Comparison of ENCODE assay signal across 9 cellular contexts in genomic region chr3:196268270-196269163, GRCh38. TPM values are rescaled to one million over a fixed set of nuclear protein-coding genes. Genes with fewer than 3 reads are reported as not detected.
DNase-seq lines count a peak whose midpoint lies in the region; ATAC-seq, FAIRE-seq and TF ChIP-seq lines count a peak whose summit lies in the region.
"Had no signal": no experiment of that assay in that cellular context is flagged by ENCODE, and none has a peak within 500 bp of the region (broad histone marks: within the 10 kb centered on the region; RNA-seq: fewer than 3 reads in every experiment).

No MANE protein-coding gene starts in this region.

- intact Hi-C loops in activated CD8-positive, alpha-beta T cell treated with anti-CD3 and anti-CD28 coated beads for 36 hours (cut with micrococcal nuclease) = no loop called here
- intact Hi-C loops in endothelial cell of umbilical vein (cut with micrococcal nuclease) = no loop called here

- no peak overlapping the region for H3K9ac ChIP-seq in endothelial cell of umbilical vein (replicated peaks; ENCODE audit: extremely low read depth, insufficient read depth, low read length)

- no peaks in the 10 kb centered on the region for H3K9me1 ChIP-seq in endothelial cell of umbilical vein (replicated peaks; ENCODE audit: control insufficient read depth, extremely low read depth, insufficient read depth, low read length)

- H3K79me2 ChIP-seq in endothelial cell of umbilical vein (ENCODE audit: control insufficient read depth, insufficient read depth, low read length) = peaks cover 15% of the 10 kb centered on the region

- H3K36me3 Mint-ChIP-seq in activated CD8-positive, alpha-beta T cell treated with anti-CD3 and anti-CD28 coated beads, Interleukin-2, amount 10 ng/mL, durations not matched to agents 7 days and 5 days (ENCODE audit: low read depth) = peaks cover 44% of the 10 kb centered on the region
- H3K36me3 Mint-ChIP-seq in activated CD8-positive, alpha-beta T cell treated with anti-CD3 and anti-CD28 coated beads for 36 hours (ENCODE audit: low read depth) = peaks cover 34% of the 10 kb centered on the region
- H3K36me3 Mint-ChIP-seq in osteocyte (ENCODE audit: unreplicated experiment) = peaks cover 29% of the 10 kb centered on the region

- no peak for DNase-seq in activated CD8-positive, alpha-beta T cell treated with anti-CD3 and anti-CD28 coated beads, Interleukin-2, amount 10 ng/mL, durations not matched to agents 7 days and 5 days
- no peak for DNase-seq in activated CD8-positive, alpha-beta T cell treated with anti-CD3 and anti-CD28 coated beads for 36 hours
- DNase-seq in OCI-M1 (lab: John Stamatoyannopoulos, UW) (peak; percentile 64), endothelial cell of umbilical vein (ENCODE audit: low read depth, low spot score) (no peak), osteocyte (ENCODE audit: extremely low spot score, unreplicated experiment) (no peak), hippocampal formation (lab: John Stamatoyannopoulos, UW) (no peak)

- FAIRE-seq in endothelial cell of umbilical vein (lab: Jason Lieb, UNC) = peak; percentile 67

- no peaks in the 10 kb centered on the region for H3K4me1 ChIP-seq in endothelial cell of umbilical vein (ENCODE audit: control insufficient read depth, extremely low read depth, insufficient read depth, low read length)

- peaks cover 4 to 10% of the 10 kb centered on the region in 2 experiments for H3K36me3 ChIP-seq in endothelial cell of umbilical vein (ENCODE audit: control insufficient read depth in 2 of 2, extremely low read depth in 1 of 2, insufficient read depth in 2 of 2, low read length in 2 of 2)

- no peak overlapping the region for H3K4me3 Mint-ChIP-seq in activated CD8-positive, alpha-beta T cell treated with anti-CD3 and anti-CD28 coated beads, Interleukin-2, amount 10 ng/mL, durations not matched to agents 7 days and 5 days
- H3K4me3 Mint-ChIP-seq in activated CD8-positive, alpha-beta T cell treated with anti-CD3 and anti-CD28 coated beads for 36 hours = no peak overlapping the region
- H3K4me3 Mint-ChIP-seq in osteocyte (ENCODE audit: unreplicated experiment) = no peak overlapping the region

- H4K20me1 ChIP-seq in endothelial cell of umbilical vein (replicated peaks; ENCODE audit: control insufficient read depth, extremely low read depth, insufficient read depth, low read length) = no peaks in the 10 kb centered on the region

- no peak for ATAC-seq in activated CD8-positive, alpha-beta T cell treated with anti-CD3 and anti-CD28 coated beads, Interleukin-2, amount 10 ng/mL, durations not matched to agents 7 days and 5 days
- no peak for ATAC-seq in activated CD8-positive, alpha-beta T cell treated with anti-CD3 and anti-CD28 coated beads for 36 hours
- ATAC-seq in GM18517 (IDR thresholded peaks at IDR 0.05; ENCODE audit: unreplicated experiment) (no peak), HG03469 (IDR thresholded peaks at IDR 0.05; ENCODE audit: unreplicated experiment) (no peak)

- dilution Hi-C loops in endothelial cell of umbilical vein (cut with MboI; ENCODE audit: extremely low pct_ligation_motif_present, low sequenced_read_pairs) = no loop called here

- TF ChIP-seq CTCF in activated CD8-positive, alpha-beta T cell treated with anti-CD3 and anti-CD28 coated beads for 36 hours (IDR thresholded peaks at IDR 0.05) = no peak
- no peak for TF ChIP-seq CTCF in endothelial cell of umbilical vein (IDR thresholded peaks at IDR 0.05; ENCODE audit: extremely low read depth in 1 of 2, insufficient read depth in 1 of 2, low read depth in 1 of 2, low read length in 2 of 2)
- no peak for TF ChIP-seq CTCF in osteocyte (IDR thresholded peaks at IDR 0.05)

- POLR2A ChIA-PET in activated CD8-positive, alpha-beta T cell treated with anti-CD3 and anti-CD28 coated beads, Interleukin-2, amount 10 ng/mL, durations not matched to agents 7 days and 5 days (lab: Charles Lee) = interaction anchor here (0.8 to 1.0 kb wide), 2 partner anchors 19 to 50 kb away, joined by 4 read pairs; partner anchors contain the start of genes DYNLT2B and PCYT1A
- POLR2A ChIA-PET in activated CD8-positive, alpha-beta T cell treated with anti-CD3 and anti-CD28 coated beads for 36 hours (lab: Charles Lee) = no interaction called here
- POLR2A ChIA-PET in endothelial cell of umbilical vein (lab: Charles Lee) = no interaction called here

- no peak overlapping the region for H3K4me3 ChIP-seq in endothelial cell of umbilical vein (replicated peaks in 1 of 3; ENCODE audit: insufficient read depth in 1 of 3, low read depth in 1 of 3, low read length in 3 of 3)

- H3K27ac ChIP-seq in endothelial cell of umbilical vein (ENCODE audit: insufficient read depth, low read depth, low read length) = no peak overlapping the region

- CTCF ChIA-PET in activated CD8-positive, alpha-beta T cell treated with anti-CD3 and anti-CD28 coated beads, Interleukin-2, amount 10 ng/mL, durations not matched to agents 7 days and 5 days (lab: Charles Lee) = interaction anchor here (1.6 to 1.8 kb wide), 2 partner anchors 15 to 168 kb away, joined by 4 read pairs; no protein-coding TSS in a partner anchor
- CTCF ChIA-PET in activated CD8-positive, alpha-beta T cell treated with anti-CD3 and anti-CD28 coated beads for 36 hours (lab: Charles Lee) = interaction anchor here (0.6 to 2.2 kb wide), 6 partner anchors 10 to 417 kb away, joined by 3 to 7 read pairs (median 3); no protein-coding TSS in a partner anchor
- CTCF ChIA-PET in endothelial cell of umbilical vein (lab: Charles Lee) = no interaction called here

- H3K27me3 ChIP-seq in endothelial cell of umbilical vein (ENCODE audit: control insufficient read depth in 2 of 2, insufficient read depth in 2 of 2, low read length in 2 of 2) = no peaks in the 10 kb centered on the region

- no peak overlapping the region for H2AFZ ChIP-seq in endothelial cell of umbilical vein (ENCODE audit: low read depth, low read length)

- no TSS peak for BruUV-seq in endothelial cell of umbilical vein (replicated peaks; lab: Mats Ljungman, UMichigan)

- no peak overlapping the region for H3K4me2 ChIP-seq in endothelial cell of umbilical vein (ENCODE audit: insufficient read depth, low read length)

- no peaks in the 10 kb centered on the region for H3K9me3 Mint-ChIP-seq in activated CD8-positive, alpha-beta T cell treated with anti-CD3 and anti-CD28 coated beads, Interleukin-2, amount 10 ng/mL, durations not matched to agents 7 days and 5 days (ENCODE audit: insufficient read depth)
- peaks cover 2% of the 10 kb centered on the region for H3K9me3 Mint-ChIP-seq in activated CD8-positive, alpha-beta T cell treated with anti-CD3 and anti-CD28 coated beads for 36 hours
- H3K9me3 Mint-ChIP-seq in osteocyte (ENCODE audit: unreplicated experiment) = no peaks in the 10 kb centered on the region

- H3K4me1 Mint-ChIP-seq in activated CD8-positive, alpha-beta T cell treated with anti-CD3 and anti-CD28 coated beads, Interleukin-2, amount 10 ng/mL, durations not matched to agents 7 days and 5 days (ENCODE audit: low read depth) = peaks cover 27% of the 10 kb centered on the region
- H3K4me1 Mint-ChIP-seq in activated CD8-positive, alpha-beta T cell treated with anti-CD3 and anti-CD28 coated beads for 36 hours (ENCODE audit: low read depth) = peaks cover 29% of the 10 kb centered on the region
- peaks cover 17% of the 10 kb centered on the region for H3K4me1 Mint-ChIP-seq in osteocyte (ENCODE audit: unreplicated experiment)

- H3K9me3 ChIP-seq in endothelial cell of umbilical vein (replicated peaks; ENCODE audit: control insufficient read depth, insufficient read depth, low read length) = no peaks in the 10 kb centered on the region

- TF ChIP-seq POLR2A in endothelial cell of umbilical vein (IDR thresholded peaks at IDR 0.05; ENCODE audit: low read depth, low read length) = no peak

- no peaks in the 10 kb centered on the region for H3K27me3 Mint-ChIP-seq in activated CD8-positive, alpha-beta T cell treated with anti-CD3 and anti-CD28 coated beads, Interleukin-2, amount 10 ng/mL, durations not matched to agents 7 days and 5 days (ENCODE audit: low read depth)
- H3K27me3 Mint-ChIP-seq in activated CD8-positive, alpha-beta T cell treated with anti-CD3 and anti-CD28 coated beads for 36 hours = no peaks in the 10 kb centered on the region
- H3K27me3 Mint-ChIP-seq in osteocyte (ENCODE audit: unreplicated experiment) = no peaks in the 10 kb centered on the region

- peak overlapping the region; percentile 30 for H3K27ac Mint-ChIP-seq in activated CD8-positive, alpha-beta T cell treated with anti-CD3 and anti-CD28 coated beads, Interleukin-2, amount 10 ng/mL, durations not matched to agents 7 days and 5 days
- H3K27ac Mint-ChIP-seq in activated CD8-positive, alpha-beta T cell treated with anti-CD3 and anti-CD28 coated beads for 36 hours = no peak overlapping the region
- peak overlapping the region; percentile 67 for H3K27ac Mint-ChIP-seq in osteocyte (ENCODE audit: unreplicated experiment)

RNA-seq across cellular contexts. Expression of gene PCYT1A, which starts 19.0 kb away (rescaled TPM):
- total RNA-seq in activated CD8-positive, alpha-beta T cell treated with anti-CD3 and anti-CD28 coated beads, Interleukin-2, amount 10 ng/mL, durations not matched to agents 7 days and 5 days = 10 to 100 TPM; 53.2 to 57.3 TPM
- total RNA-seq in activated CD8-positive, alpha-beta T cell treated with anti-CD3 and anti-CD28 coated beads for 36 hours = 10 to 100 TPM; 31.0 to 33.7 TPM
- 65.5 and 75.4 TPM in 2 replicates for total RNA-seq in endothelial cell of umbilical vein
- polyA plus RNA-seq in endothelial cell of umbilical vein = 50.3 and 50.6 TPM in 2 replicates
- polyA plus RNA-seq in endothelial cell of umbilical vein (2011; cell fraction: cytosol; rRNA removed) = 47.4 and 52.7 TPM in 2 replicates
- 109 and 125 TPM in 2 replicates for polyA plus RNA-seq in endothelial cell of umbilical vein (2011; cell fraction: nucleus; rRNA removed)
- polyA plus RNA-seq in endothelial cell of umbilical vein (2012) = 58.2 and 74.6 TPM in 2 replicates
- 193 and 205 TPM in 2 replicates for polyA minus RNA-seq in endothelial cell of umbilical vein
- 34.3 TPM for polyA minus RNA-seq in endothelial cell of umbilical vein (2011; cell fraction: cytosol; rRNA and poly(A)+ RNA removed)
- 76.9 and 83.1 TPM in 2 replicates for polyA minus RNA-seq in endothelial cell of umbilical vein (2011; cell fraction: nucleus; rRNA and poly(A)+ RNA removed)
- 65.1 and 66.2 TPM in 2 replicates for total RNA-seq in osteocyte

RNA-seq across cellular contexts. Expression of gene DYNLT2B, which starts 49.5 kb away (rescaled TPM):
- total RNA-seq in activated CD8-positive, alpha-beta T cell treated with anti-CD3 and anti-CD28 coated beads, Interleukin-2, amount 10 ng/mL, durations not matched to agents 7 days and 5 days = 10 to 100 TPM; 12.0 to 21.1 TPM
- total RNA-seq in activated CD8-positive, alpha-beta T cell treated with anti-CD3 and anti-CD28 coated beads for 36 hours = 1 to 10 TPM; 8.8 to 9.5 TPM
- 13.9 and 14.4 TPM in 2 replicates for total RNA-seq in endothelial cell of umbilical vein
- 9.2 and 11.2 TPM in 2 replicates for polyA plus RNA-seq in endothelial cell of umbilical vein
- polyA plus RNA-seq in endothelial cell of umbilical vein (2011; cell fraction: cytosol; rRNA removed) = 14.2 and 14.6 TPM in 2 replicates
- polyA plus RNA-seq in endothelial cell of umbilical vein (2011; cell fraction: nucleus; rRNA removed) = 6.2 and 8.8 TPM in 2 replicates
- polyA plus RNA-seq in endothelial cell of umbilical vein (2012) = 23.2 and 28.0 TPM in 2 replicates
- polyA minus RNA-seq in endothelial cell of umbilical vein = 1.7 and 2.3 TPM in 2 replicates
- 4.9 TPM for polyA minus RNA-seq in endothelial cell of umbilical vein (2011; cell fraction: cytosol; rRNA and poly(A)+ RNA removed)
- 3.5 and 3.8 TPM in 2 replicates for polyA minus RNA-seq in endothelial cell of umbilical vein (2011; cell fraction: nucleus; rRNA and poly(A)+ RNA removed)
- total RNA-seq in osteocyte = 19.5 and 20.9 TPM in 2 replicates

RNA-seq across cellular contexts. Expression of gene SLC51A, which starts 52.2 kb away (rescaled TPM):
- not detected for total RNA-seq in activated CD8-positive, alpha-beta T cell treated with anti-CD3 and anti-CD28 coated beads, Interleukin-2, amount 10 ng/mL, durations not matched to agents 7 days and 5 days
- total RNA-seq in activated CD8-positive, alpha-beta T cell treated with anti-CD3 and anti-CD28 coated beads for 36 hours = not detected
- total RNA-seq in endothelial cell of umbilical vein (not detected in 2 replicates), osteocyte (not detected in 2 replicates)
- polyA plus RNA-seq in endothelial cell of umbilical vein = not detected in 2 replicates
- not detected in 2 replicates for polyA plus RNA-seq in endothelial cell of umbilical vein (2011; cell fraction: cytosol; rRNA removed)
- polyA plus RNA-seq in endothelial cell of umbilical vein (2011; cell fraction: nucleus; rRNA removed) = not detected in 2 replicates
- polyA plus RNA-seq in endothelial cell of umbilical vein (2012) = 3.7 and 4.8 TPM in 2 replicates
- polyA minus RNA-seq in endothelial cell of umbilical vein = not detected in 2 replicates
- polyA minus RNA-seq in endothelial cell of umbilical vein (2011; cell fraction: cytosol; rRNA and poly(A)+ RNA removed) = not detected
- polyA minus RNA-seq in endothelial cell of umbilical vein (2011; cell fraction: nucleus; rRNA and poly(A)+ RNA removed) = not detected in 2 replicates
- polyA plus RNA-seq: BJ had no signal

RNA-seq across cellular contexts. Expression of gene ZDHHC19, which starts 57.3 kb away (rescaled TPM):
- not detected for total RNA-seq in activated CD8-positive, alpha-beta T cell treated with anti-CD3 and anti-CD28 coated beads, Interleukin-2, amount 10 ng/mL, durations not matched to agents 7 days and 5 days
- not detected for total RNA-seq in activated CD8-positive, alpha-beta T cell treated with anti-CD3 and anti-CD28 coated beads for 36 hours
- total RNA-seq in endothelial cell of umbilical vein = not detected in 2 replicates
- not detected in 2 replicates for polyA plus RNA-seq in endothelial cell of umbilical vein
- not detected in 2 replicates for polyA plus RNA-seq in endothelial cell of umbilical vein (2011; cell fraction: cytosol; rRNA removed)
- not detected in 2 replicates for polyA plus RNA-seq in endothelial cell of umbilical vein (2011; cell fraction: nucleus; rRNA removed)
- polyA plus RNA-seq in endothelial cell of umbilical vein (2012) = not detected in 2 replicates
- polyA minus RNA-seq in endothelial cell of umbilical vein = not detected in 2 replicates
- not detected for polyA minus RNA-seq in endothelial cell of umbilical vein (2011; cell fraction: cytosol; rRNA and poly(A)+ RNA removed)
- not detected in 2 replicates for polyA minus RNA-seq in endothelial cell of umbilical vein (2011; cell fraction: nucleus; rRNA and poly(A)+ RNA removed)
- total RNA-seq in osteocyte = not detected in 2 replicates
- polyA plus RNA-seq: BJ had no signal
